In the genomic region with DNA sequence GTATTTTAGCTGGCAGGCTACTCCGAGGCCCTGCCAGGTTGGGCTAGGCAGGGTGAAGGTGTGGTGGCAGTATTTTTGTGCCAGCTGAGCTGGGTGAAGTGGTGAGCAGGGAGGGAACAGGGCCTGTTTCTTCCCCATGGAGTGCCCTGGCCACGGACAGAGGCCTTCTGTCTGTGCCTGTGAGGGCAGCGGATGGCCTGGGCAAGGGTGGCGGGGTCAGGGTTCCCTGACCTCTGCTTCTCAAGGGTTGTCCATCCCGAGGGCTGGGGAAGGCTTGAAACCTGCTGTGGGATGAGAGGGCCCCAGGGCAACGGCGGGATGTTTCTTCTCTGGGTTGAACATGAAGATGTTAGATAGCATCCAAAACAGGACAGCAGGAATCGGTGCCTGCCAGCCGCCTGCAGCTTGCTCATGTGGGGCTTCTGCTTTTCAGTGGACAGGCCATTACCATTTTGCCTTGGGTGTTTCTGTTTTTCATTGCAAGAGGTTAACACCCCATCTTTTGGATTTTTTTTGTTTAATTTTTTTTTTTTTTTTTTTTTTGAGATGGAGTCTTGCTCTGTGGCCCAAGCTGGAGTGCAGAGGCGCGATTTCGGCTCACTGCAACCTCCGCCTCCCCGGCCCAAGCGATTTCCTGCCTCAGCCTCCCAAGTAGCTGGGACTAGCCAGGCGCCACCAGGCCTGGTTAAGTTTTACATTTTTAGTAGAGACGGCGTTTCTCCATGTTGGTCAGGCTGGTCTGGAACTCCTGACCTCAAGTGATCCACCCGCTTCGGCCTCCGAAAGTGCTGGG, we compare ENCODE assay signal across 11 cellular contexts. TPM values are rescaled to one million over a fixed set of nuclear protein-coding genes. Genes with fewer than 3 reads are reported as not detected.
DNase-seq lines count a peak whose midpoint lies in the region; ATAC-seq, FAIRE-seq and TF ChIP-seq lines count a peak whose summit lies in the region.
"Had no signal": no experiment of that assay in that cellular context is flagged by ENCODE, and none has a peak within 500 bp of the region (broad histone marks: within the 10 kb centered on the region; RNA-seq: fewer than 3 reads in every experiment).

No MANE protein-coding gene starts in this region.

- H3K36me3 Mint-ChIP-seq in osteocyte (ENCODE audit: unreplicated experiment): peaks cover 13% of the 10 kb centered on the region

- TF ChIP-seq POLR2A in GM12892 (IDR thresholded peaks at IDR 0.05; ENCODE audit: low read depth, low read length) (no peak), H1 (IDR thresholded peaks at IDR 0.05; ENCODE audit: control extremely low read depth in 1 of 2, low read depth in 2 of 2, low read length in 2 of 2) (no peak)

- H2BK12ac ChIP-seq in H1 (ENCODE audit: low read depth, low read length): no peak overlapping the region

- H3K27ac ChIP-seq in RWPE1: peak overlapping the region; percentile 80
- no peak overlapping the region for H3K27ac ChIP-seq in H1 (ENCODE audit: low read depth, low read length)

- no peak overlapping the region for H4K91ac ChIP-seq in H1 (replicated peaks; ENCODE audit: insufficient read length, low read length)

- no peak overlapping the region for H2BK20ac ChIP-seq in H1 (ENCODE audit: low read length)

- peaks cover 0 to 28% (median 23%) of the 10 kb centered on the region in 4 experiments; a peak in 5 of 7 replicates for H3K4me1 ChIP-seq in H1 (replicated peaks in 1 of 4; ENCODE audit: control insufficient read depth in 3 of 4, insufficient read depth in 4 of 4, low read length in 3 of 4)

- no peak overlapping the region for H3K18ac ChIP-seq in H1 (ENCODE audit: extremely low read depth, low read length)

- ATAC-seq in HG02884 (IDR thresholded peaks at IDR 0.05; ENCODE audit: unreplicated experiment): no peak

- no peak overlapping the region for H2BK120ac ChIP-seq in H1 (replicated peaks; ENCODE audit: low read depth, low read length)

- no peak overlapping the region for H2AK5ac ChIP-seq in H1 (ENCODE audit: low read depth, low read length)

- H3K27me3 ChIP-seq in H1 (replicated peaks in 1 of 4; ENCODE audit: control insufficient read depth in 3 of 4, extremely low read depth in 1 of 4, insufficient read depth in 3 of 4, low read length in 3 of 4): peaks cover 0 to 3% (median 1%) of the 10 kb centered on the region in 4 experiments; a peak in 3 of 7 replicates

- TF ChIP-seq RAD21 in H1 (IDR thresholded peaks at IDR 0.05 in 1 of 2, conservative IDR thresholded peaks at IDR 0.05 in 1 of 2; ENCODE audit: low read depth in 2 of 2, low read length in 2 of 2): no peak

- no peak overlapping the region for H2AFZ ChIP-seq in H1 (ENCODE audit: low read length)

- DNase-seq in GM12892 (ENCODE audit: insufficient read length): peak; percentile 14
- no peak for DNase-seq in RWPE1 (ENCODE audit: low spot score)
- no peak for DNase-seq in H1 (ENCODE audit: low read depth in 1 of 2, low spot score in 2 of 2)
- no peak for DNase-seq in osteocyte (ENCODE audit: extremely low spot score, unreplicated experiment)
- no peak for DNase-seq in NCI-H2227 (lab: John Stamatoyannopoulos, UW; ENCODE audit: unreplicated experiment)
- no peak for DNase-seq in NCI-H1417 treated with DMSO at 0.1 percent for 48 hours (lab: John Stamatoyannopoulos, UW)
- DNase-seq: activated gamma-delta T cell treated with Interleukin-2 at 50 U/mL for 16 hours, DMS79, NCI-H82, spleen had no signal

- no peaks in the 10 kb centered on the region for H3K9me3 Mint-ChIP-seq in osteocyte (ENCODE audit: unreplicated experiment)

- no peak for TF ChIP-seq CTCF in RWPE1 (conservative IDR thresholded peaks at IDR 0.05; ENCODE audit: low read depth)
- TF ChIP-seq CTCF in H1 (IDR thresholded peaks at IDR 0.05; ENCODE audit: control extremely low read depth in 1 of 3, insufficient read depth in 1 of 3, low read depth in 1 of 3, low read length in 3 of 3): no peak
- no peak for TF ChIP-seq CTCF in osteocyte (IDR thresholded peaks at IDR 0.05)

- H3K4me3 ChIP-seq in H1 (ENCODE audit: extremely low read depth in 1 of 4, insufficient read depth in 2 of 4, low read depth in 3 of 4, low read length in 4 of 4): no peak overlapping the region

- H3K23me2 ChIP-seq in H1 (ENCODE audit: low read depth, low read length): peaks cover 7% of the 10 kb centered on the region

- no peak overlapping the region for H2BK5ac ChIP-seq in H1 (ENCODE audit: low read depth, low read length)

- peaks cover 0 to 8% (median 2%) of the 10 kb centered on the region in 4 experiments; a peak in 3 of 8 replicates for H3K36me3 ChIP-seq in H1 (ENCODE audit: control insufficient read depth in 2 of 4, insufficient read depth in 4 of 4, low read length in 3 of 4)

- H4K5ac ChIP-seq in H1 (ENCODE audit: insufficient read length, low read depth, low read length): no peak overlapping the region

- peaks cover 33% of the 10 kb centered on the region for H3K79me1 ChIP-seq in H1 (ENCODE audit: low read depth, low read length)

- no peaks in the 10 kb centered on the region for H3K9me3 ChIP-seq in H1 (ENCODE audit: insufficient read depth in 2 of 2, low read depth in 1 of 2, low read length in 1 of 2)

- H2BK15ac ChIP-seq in H1 (ENCODE audit: low read length): no peak overlapping the region

- H3K9ac ChIP-seq in H1 (replicated peaks in 1 of 4; ENCODE audit: extremely low read depth in 1 of 4, low read depth in 3 of 4, low read length in 3 of 4): no peak overlapping the region; a peak in 1 of 7 replicates

- POLR2A ChIA-PET in RWPE1 (lab: Yijun Ruan, JAX; ENCODE audit: low non-redundant PET) (no interaction called here), H1 (lab: Charles Lee; ENCODE audit: partially characterized antibody) (interaction anchor here (0.6 to 5.2 kb wide), 4 partner anchors 12 to 41 kb away, joined by 3 to 43 read pairs (median 3); no protein-coding TSS in a partner anchor)

- TF ChIP-seq EP300 in H1 (IDR thresholded peaks at IDR 0.05; ENCODE audit: borderline replicate concordance in 1 of 2, low read depth in 2 of 2, low read length in 2 of 2): no peak

- no peak overlapping the region for H3K56ac ChIP-seq in H1 (replicated peaks; ENCODE audit: insufficient read length, low read depth, low read length)

- H3K27ac Mint-ChIP-seq in osteocyte (ENCODE audit: unreplicated experiment): peak overlapping the region; percentile 52

- H3K79me2 ChIP-seq in H1 (ENCODE audit: control insufficient read depth in 1 of 2, insufficient read depth in 2 of 2, low read length in 2 of 2): peaks cover 31 to 82% of the 10 kb centered on the region in 2 experiments; a peak in 3 of 4 replicates

- FAIRE-seq in GM12892 (lab: Jason Lieb, UNC) (no peak), H1 (lab: Jason Lieb, UNC) (no peak)

- H3K4me1 Mint-ChIP-seq in osteocyte (ENCODE audit: unreplicated experiment): peaks cover 33% of the 10 kb centered on the region

- no peaks in the 10 kb centered on the region for H3K27me3 Mint-ChIP-seq in osteocyte (ENCODE audit: unreplicated experiment)

- H3K4ac ChIP-seq in H1 (replicated peaks; ENCODE audit: insufficient read length, low read depth, low read length): no peak overlapping the region

- no peak overlapping the region for H4K8ac ChIP-seq in H1 (ENCODE audit: extremely low read depth, insufficient read depth, low read length)

- H3K4me2 ChIP-seq in H1 (ENCODE audit: insufficient read depth in 1 of 2, low read depth in 2 of 2, low read length in 2 of 2): no peak overlapping the region

- CTCF ChIA-PET in RWPE1 (lab: Yijun Ruan, JAX) (interaction anchor here (0.7 kb wide), 1 partner anchor 9 kb away, joined by 3 read pairs; no protein-coding TSS in a partner anchor), H1 (lab: Charles Lee; ENCODE audit: partially characterized antibody) (interaction anchor here (0.6 to 2.1 kb wide), 4 partner anchors 37 to 58 kb away, joined by 4 to 6 read pairs (median 4); no protein-coding TSS in a partner anchor)

- 86% methylated on average over 19 of the region's 21 CpGs; no CpG with 5 or more reads in 1 of the 2 experiments for WGBS in H1 (ENCODE audit: extremely low coverage in 1 of 2, insufficient coverage in 1 of 2, insufficient read length in 1 of 2, insufficient replicate concordance in 2 of 2, low coverage in 1 of 2, low lambda C conversion rate in 2 of 2, missing lambda C conversion rate in 1 of 2), 2 experiments

- no peak overlapping the region for H3K14ac ChIP-seq in H1 (ENCODE audit: insufficient read length)

- no peak overlapping the region for H3K23ac ChIP-seq in H1 (ENCODE audit: insufficient read length)

- H4K20me1 ChIP-seq in H1 (replicated peaks in 1 of 2; ENCODE audit: control insufficient read depth in 1 of 2, insufficient read depth in 2 of 2, low read length in 2 of 2): peaks cover 40 to 46% of the 10 kb centered on the region in 2 experiments

- H3K4me3 Mint-ChIP-seq in osteocyte (ENCODE audit: unreplicated experiment): peak overlapping the region; percentile 22

RNA-seq across cellular contexts. Expression of a gene that starts 3.3 kb away (rescaled TPM):
- polyA plus RNA-seq in GM12892 (2012; ENCODE audit: missing spikeins): 24.6 TPM
- total RNA-seq in H1 (2021; fragmentation: NEBNext Ultra II Directional; extraction: Animal tissue kit (Norgen Biotek cat#: 25700)): 217 and 221 TPM in 2 replicates
- 73.9 and 159 TPM in 2 replicates for polyA plus RNA-seq in H1 (2011; rRNA removed)
- polyA plus RNA-seq in H1 (2011; cell fraction: cytosol; rRNA removed): 107 TPM
- 578 TPM for polyA plus RNA-seq in H1 (2011; cell fraction: nucleus; rRNA removed)
- polyA plus RNA-seq in H1 (2012, experiment 1 of 2): 172 to 212 TPM (median 181 TPM) in 4 replicates
- 113 TPM for polyA plus RNA-seq in H1 (2012, experiment 2 of 2)
- 173 TPM for polyA plus RNA-seq in H1 (2013, experiment 1 of 2)
- 167 TPM for polyA plus RNA-seq in H1 (2013, experiment 2 of 2)
- 58.7 and 60.2 TPM in 2 replicates for polyA minus RNA-seq in H1 (2011; rRNA and poly(A)+ RNA removed)
- polyA minus RNA-seq in H1 (2011; cell fraction: cytosol; rRNA and poly(A)+ RNA removed): 171 TPM
- 231 TPM for polyA minus RNA-seq in H1 (2011; cell fraction: nucleus; rRNA and poly(A)+ RNA removed)
- total RNA-seq in osteocyte: 122 and 132 TPM in 2 replicates

RNA-seq across cellular contexts. Expression of a gene that starts 24.6 kb away (rescaled TPM):
- polyA plus RNA-seq in GM12892 (2012; ENCODE audit: missing spikeins): 0.32 TPM
- 0.39 and 0.82 TPM in 2 replicates for total RNA-seq in H1 (2021; fragmentation: NEBNext Ultra II Directional; extraction: Animal tissue kit (Norgen Biotek cat#: 25700))
- polyA plus RNA-seq in H1 (2011; rRNA removed): 0.24 and 0.67 TPM in 2 replicates
- 0.70 TPM for polyA plus RNA-seq in H1 (2011; cell fraction: cytosol; rRNA removed)
- 5.9 TPM for polyA plus RNA-seq in H1 (2011; cell fraction: nucleus; rRNA removed)
- 0.28 to 0.54 TPM (median 0.42 TPM) in 4 replicates for polyA plus RNA-seq in H1 (2012, experiment 1 of 2)
- 0.05 TPM for polyA plus RNA-seq in H1 (2012, experiment 2 of 2)
- 0.14 TPM for polyA plus RNA-seq in H1 (2013, experiment 1 of 2)
- 0.07 TPM for polyA plus RNA-seq in H1 (2013, experiment 2 of 2)
- polyA minus RNA-seq in H1 (2011; rRNA and poly(A)+ RNA removed): 0.10 and 0.16 TPM in 2 replicates
- polyA minus RNA-seq in H1 (2011; cell fraction: cytosol; rRNA and poly(A)+ RNA removed): not detected
- polyA minus RNA-seq in H1 (2011; cell fraction: nucleus; rRNA and poly(A)+ RNA removed): 1.5 TPM
- total RNA-seq in osteocyte: 3.1 and 4.9 TPM in 2 replicates

RNA-seq across cellular contexts. Expression of a gene that starts 51.7 kb away (rescaled TPM):
- polyA plus RNA-seq in GM12892 (2012; ENCODE audit: missing spikeins): not detected
- 4.0 and 4.2 TPM in 2 replicates for total RNA-seq in H1 (2021; fragmentation: NEBNext Ultra II Directional; extraction: Animal tissue kit (Norgen Biotek cat#: 25700))
- polyA plus RNA-seq in H1 (2011; rRNA removed): 13.5 and 28.4 TPM in 2 replicates
- polyA plus RNA-seq in H1 (2011; cell fraction: cytosol; rRNA removed): 11.7 TPM
- polyA plus RNA-seq in H1 (2011; cell fraction: nucleus; rRNA removed): 18.2 TPM
- polyA plus RNA-seq in H1 (2012, experiment 1 of 2): 6.1 to 9.1 TPM (median 7.6 TPM) in 4 replicates
- polyA plus RNA-seq in H1 (2012, experiment 2 of 2): 5.1 TPM
- 6.7 TPM for polyA plus RNA-seq in H1 (2013, experiment 1 of 2)
- 7.7 TPM for polyA plus RNA-seq in H1 (2013, experiment 2 of 2)
- polyA minus RNA-seq in H1 (2011; rRNA and poly(A)+ RNA removed): 0.76 and 0.83 TPM in 2 replicates
- 3.4 TPM for polyA minus RNA-seq in H1 (2011; cell fraction: cytosol; rRNA and poly(A)+ RNA removed)
- 3.5 TPM for polyA minus RNA-seq in H1 (2011; cell fraction: nucleus; rRNA and poly(A)+ RNA removed)
- total RNA-seq in osteocyte: 183 and 191 TPM in 2 replicates

Comparison
In these comparisons a context has a peak if more than half of its experiments do, and no peak if none do; other contexts are left out.
1. RNA of a gene that starts 51.7 kb away (total RNA-seq): 183 to 191 TPM in osteocyte; 4.0 to 4.2 TPM in H1; every median in the first group is over 10 times any median in the second.